Comparison of ENCODE assay signal across 8 cellular contexts in genomic region chr19:11377237-11377636, GRCh38. TPM values are rescaled to one million over a fixed set of nuclear protein-coding genes. Genes with fewer than 3 reads are reported as not detected.
A peak's percentile ranks its signal among the peaks of the same experiment; 100 is the strongest.
DNase-seq lines count a peak whose midpoint lies in the region; ATAC-seq, FAIRE-seq and TF ChIP-seq lines count a peak whose summit lies in the region.

No MANE protein-coding gene starts in this region.

- H3K4me3 Mint-ChIP-seq in activated T-cell treated with anti-CD3 and anti-CD28 coated beads, Interleukin-2, amount 50 U/mL, for 4 hours, result peak overlapping the region; percentile 67

- no peak for DNase-seq in activated T-cell treated with anti-CD3 and anti-CD28 coated beads, Interleukin-2, amount 50 U/mL, for 4 hours
- DNase-seq in activated T-cell treated with anti-CD3 and anti-CD28 coated beads for 4 hours (no peak), SK-N-MC (ENCODE audit: low read depth, low spot score) (no peak), epithelial cell of esophagus (ENCODE audit: low read depth) (peak; percentile 71), small intestine (peak; percentile 27), HPDE6-E6E7 (ENCODE audit: extremely low spot score) (no peak), NCI-H526 (lab: John Stamatoyannopoulos, UW) (no peak)

- peak overlapping the region; percentile 22; the same call in 1 of the 2 replicates for H3K27ac ChIP-seq in SK-N-MC
- peak overlapping the region in 1 of 2 donors; percentile 49 for H3K27ac ChIP-seq in small intestine (ENCODE audit: low read depth in 1 of 2, low read length in 1 of 2)

- no peak for ATAC-seq in activated T-cell treated with anti-CD3 and anti-CD28 coated beads, Interleukin-2, amount 50 U/mL, for 4 hours
- no peak for ATAC-seq in HG03521 (IDR thresholded peaks at IDR 0.05; ENCODE audit: unreplicated experiment)

- H3K9me3 ChIP-seq in SK-N-MC (ENCODE audit: low read depth, low read length), result no peaks in the 10 kb centered on the region
- no peaks in the 10 kb centered on the region for H3K9me3 ChIP-seq in small intestine (ENCODE audit: control insufficient read depth, low read depth)

- no peak for TF ChIP-seq CTCF in epithelial cell of esophagus (IDR thresholded peaks at IDR 0.05; ENCODE audit: insufficient read depth, low read depth, low read length, missing control alignments)

- H3K36me3 Mint-ChIP-seq in activated T-cell treated with anti-CD3 and anti-CD28 coated beads, Interleukin-2, amount 50 U/mL, for 4 hours (ENCODE audit: insufficient read depth), result peaks cover 8% of the 10 kb centered on the region

- H3K27me3 ChIP-seq in small intestine (ENCODE audit: control insufficient read depth in 2 of 2, insufficient read depth in 2 of 2, low read length in 2 of 2), result no peaks in the 10 kb centered on the region

- peaks cover 8% of the 10 kb centered on the region for H3K27me3 Mint-ChIP-seq in activated T-cell treated with anti-CD3 and anti-CD28 coated beads, Interleukin-2, amount 50 U/mL, for 4 hours (ENCODE audit: low read depth)

- H3K36me3 ChIP-seq in SK-N-MC (ENCODE audit: insufficient read depth, low read length), result peaks cover 6% of the 10 kb centered on the region; the same call in 1 of the 2 replicates
- no peaks in the 10 kb centered on the region for H3K36me3 ChIP-seq in small intestine (ENCODE audit: control insufficient read depth in 2 of 2, insufficient read depth in 2 of 2, low read length in 2 of 2)

- H3K4me1 ChIP-seq in small intestine (ENCODE audit: control insufficient read depth in 2 of 2, insufficient read depth in 1 of 2, low read depth in 1 of 2, low read length in 1 of 2), result peaks cover 0 to 8% of the 10 kb centered on the region in 2 donors

- H3K4me1 Mint-ChIP-seq in activated T-cell treated with anti-CD3 and anti-CD28 coated beads, Interleukin-2, amount 50 U/mL, for 4 hours (ENCODE audit: low read depth), result peaks cover 52% of the 10 kb centered on the region

- no peaks in the 10 kb centered on the region for H3K9me3 Mint-ChIP-seq in activated T-cell treated with anti-CD3 and anti-CD28 coated beads, Interleukin-2, amount 50 U/mL, for 4 hours

- H3K9ac ChIP-seq in SK-N-MC (ENCODE audit: insufficient read length), result no peak overlapping the region

- H3K4me3 ChIP-seq in SK-N-MC, result no peak overlapping the region
- no peak overlapping the region for H3K4me3 ChIP-seq in epithelial cell of esophagus (ENCODE audit: low read length)
- no peak overlapping the region for H3K4me3 ChIP-seq in small intestine (ENCODE audit: low read depth in 1 of 2, low read length in 2 of 2)

- no peak for FAIRE-seq in small intestine (lab: Jason Lieb, UNC)

RNA-seq across cellular contexts. Expression of gene SWSAP1, which starts 2.8 kb away (rescaled TPM):
- 1 to 10 TPM; 2.0 to 3.1 (median 2.1) TPM for total RNA-seq in activated T-cell treated with anti-CD3 and anti-CD28 coated beads, Interleukin-2, amount 50 U/mL, for 4 hours
- polyA plus RNA-seq in small intestine, result 1 to 10 TPM; 3.0 to 4.0 (median 3.1) TPM

RNA-seq across cellular contexts. Expression of gene EPOR, which starts 6.9 kb away (rescaled TPM):
- total RNA-seq in activated T-cell treated with anti-CD3 and anti-CD28 coated beads, Interleukin-2, amount 50 U/mL, for 4 hours, result 1 to 10 TPM; 1.8 to 2.0 (median 1.8) TPM
- polyA plus RNA-seq in small intestine, result 1 to 10 TPM in 2 of 3 donors, under 1 TPM in 1; 0.45 to 2.7 (median 1.4) TPM

RNA-seq across cellular contexts. Expression of gene PLPPR2, which starts 22.0 kb away (rescaled TPM):
- 1 to 10 TPM; 2.4 to 4.1 (median 3.8) TPM for total RNA-seq in activated T-cell treated with anti-CD3 and anti-CD28 coated beads, Interleukin-2, amount 50 U/mL, for 4 hours
- 1 to 10 TPM; 3.1 to 9.7 (median 3.5) TPM for polyA plus RNA-seq in small intestine

RNA-seq across cellular contexts. Expression of gene CCDC159, which starts 30.9 kb away (rescaled TPM):
- 10 to 100 TPM; 10.7 to 14.6 (median 11.0) TPM for total RNA-seq in activated T-cell treated with anti-CD3 and anti-CD28 coated beads, Interleukin-2, amount 50 U/mL, for 4 hours
- 10 to 100 TPM; 24.1 to 70.4 (median 58.1) TPM for polyA plus RNA-seq in small intestine

RNA-seq across cellular contexts. Expression of gene TMEM205, which starts 31.2 kb away (rescaled TPM):
- total RNA-seq in activated T-cell treated with anti-CD3 and anti-CD28 coated beads, Interleukin-2, amount 50 U/mL, for 4 hours, result 10 to 100 TPM; 33.5 to 38.9 (median 33.7) TPM
- 100 to 1,000 TPM in 1 of 3 donors, 10 to 100 TPM in 2; 39.8 to 127 (median 74.8) TPM for polyA plus RNA-seq in small intestine

Comparison
In these comparisons a context has a peak if more than half of its experiments do, and no peak if none do; other contexts are left out.
1. DNase-seq: peak in epithelial cell of esophagus (single experiment) and small intestine (single experiment); none in activated T-cell treated with anti-CD3 and anti-CD28 coated beads, Interleukin-2, amount 50 U/mL, for 4 hours (single experiment), activated T-cell treated with anti-CD3 and anti-CD28 coated beads for 4 hours (single experiment), SK-N-MC (single experiment), HPDE6-E6E7 (single experiment) and NCI-H526 (0 of 2).